9 cellular contexts compared by ENCODE assay signal in genomic region chr16:24805484-24805883, GRCh38. TPM values are rescaled to one million over a fixed set of nuclear protein-coding genes. Genes with fewer than 3 reads are reported as not detected.
"Had no signal": no experiment of that assay in that cellular context is flagged by ENCODE, and none has a peak within 500 bp of the region (broad histone marks: within the 10 kb centered on the region; RNA-seq: fewer than 3 reads in every experiment).

No MANE protein-coding gene starts in this region.

- H3K4me1 Mint-ChIP-seq: GM23338, H9 had no signal

- DNase-seq: H9, HCEC 1CT, HFFc6, IMR-90 had no signal

- H3K4me2 ChIP-seq: GM23338 had no signal

- H3K27ac Mint-ChIP-seq: H9, HFFc6 had no signal

- H3K9me3 Mint-ChIP-seq: GM23338, H9, HFFc6 had no signal

- H3K27ac ChIP-seq: HL-60 had no signal

- H2AFZ ChIP-seq: GM23338 had no signal

- ATAC-seq: GM23338, K562 had no signal

- FAIRE-seq: H1, H54 had no signal

- H3K4me3 Mint-ChIP-seq: GM23338, H9, HFFc6 had no signal

- H3K4me3 ChIP-seq: GM23338, K562 had no signal

RNA-seq across cellular contexts. Expression of gene SLC5A11, which starts 40.3 kb away (rescaled TPM):
- polyA plus RNA-seq: GM23338, IMR-90 had no signal
